Comparison of ENCODE assay signal across 1 cellular context in the genomic region with DNA sequence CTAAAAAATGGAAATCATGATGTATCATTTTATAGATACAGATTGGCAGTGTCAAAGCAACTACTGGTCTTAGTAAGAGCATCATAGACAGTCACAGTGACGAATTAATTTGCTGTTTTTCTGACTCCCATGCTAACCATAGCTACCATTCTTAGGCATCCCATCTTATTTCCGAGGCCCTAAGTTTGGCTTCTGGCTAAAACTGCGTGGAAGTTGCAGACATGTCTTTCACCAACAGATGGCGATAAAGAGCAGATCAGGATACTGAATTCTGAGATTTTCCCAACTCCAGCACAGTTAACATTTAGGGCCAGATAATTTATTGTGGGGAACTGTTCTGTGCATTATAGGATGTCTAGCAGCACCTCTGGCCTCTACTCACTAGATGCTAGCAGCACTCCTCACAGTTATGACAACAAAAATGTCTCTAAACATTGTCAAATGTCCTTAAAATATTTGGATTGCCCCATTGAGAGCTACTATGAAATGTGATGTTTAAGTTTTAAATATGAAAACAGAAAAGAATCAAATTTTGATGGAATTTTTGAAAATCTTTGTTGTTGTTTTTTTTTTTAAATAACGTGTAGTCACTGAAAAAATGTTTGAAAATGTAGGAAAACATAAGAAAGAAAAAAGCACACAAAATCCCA.
TF ChIP-seq lines count a peak whose summit lies in the region.

No MANE protein-coding gene starts in this region.

TF ChIP-seq in neural cell, 6 proteins besides CTCF, POLR2A, EP300 and RAD21 (continued from another document):
- TF ChIP-seq, protein P1, sequence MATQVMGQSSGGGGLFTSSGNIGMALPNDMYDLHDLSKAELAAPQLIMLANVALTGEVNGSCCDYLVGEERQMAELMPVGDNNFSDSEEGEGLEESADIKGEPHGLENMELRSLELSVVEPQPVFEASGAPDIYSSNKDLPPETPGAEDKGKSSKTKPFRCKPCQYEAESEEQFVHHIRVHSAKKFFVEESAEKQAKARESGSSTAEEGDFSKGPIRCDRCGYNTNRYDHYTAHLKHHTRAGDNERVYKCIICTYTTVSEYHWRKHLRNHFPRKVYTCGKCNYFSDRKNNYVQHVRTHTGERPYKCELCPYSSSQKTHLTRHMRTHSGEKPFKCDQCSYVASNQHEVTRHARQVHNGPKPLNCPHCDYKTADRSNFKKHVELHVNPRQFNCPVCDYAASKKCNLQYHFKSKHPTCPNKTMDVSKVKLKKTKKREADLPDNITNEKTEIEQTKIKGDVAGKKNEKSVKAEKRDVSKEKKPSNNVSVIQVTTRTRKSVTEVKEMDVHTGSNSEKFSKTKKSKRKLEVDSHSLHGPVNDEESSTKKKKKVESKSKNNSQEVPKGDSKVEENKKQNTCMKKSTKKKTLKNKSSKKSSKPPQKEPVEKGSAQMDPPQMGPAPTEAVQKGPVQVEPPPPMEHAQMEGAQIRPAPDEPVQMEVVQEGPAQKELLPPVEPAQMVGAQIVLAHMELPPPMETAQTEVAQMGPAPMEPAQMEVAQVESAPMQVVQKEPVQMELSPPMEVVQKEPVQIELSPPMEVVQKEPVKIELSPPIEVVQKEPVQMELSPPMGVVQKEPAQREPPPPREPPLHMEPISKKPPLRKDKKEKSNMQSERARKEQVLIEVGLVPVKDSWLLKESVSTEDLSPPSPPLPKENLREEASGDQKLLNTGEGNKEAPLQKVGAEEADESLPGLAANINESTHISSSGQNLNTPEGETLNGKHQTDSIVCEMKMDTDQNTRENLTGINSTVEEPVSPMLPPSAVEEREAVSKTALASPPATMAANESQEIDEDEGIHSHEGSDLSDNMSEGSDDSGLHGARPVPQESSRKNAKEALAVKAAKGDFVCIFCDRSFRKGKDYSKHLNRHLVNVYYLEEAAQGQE (IDR thresholded peaks at IDR 0.05; ENCODE audit: borderline replicate concordance), result no peak
- TF ChIP-seq EZH2 (IDR thresholded peaks at IDR 0.05; ENCODE audit: borderline replicate concordance, insufficient read depth, low read length, poor library complexity, severe bottlenecking) (no peak), POLR2AphosphoS5 (IDR thresholded peaks at IDR 0.05) (no peak)
TF ChIP-seq in neural cell: peak in this region for 1.
